7 cellular contexts compared by ENCODE assay signal in genomic region chr14:20477211-20477876, GRCh38. TPM values are rescaled to one million over a fixed set of nuclear protein-coding genes. Genes with fewer than 3 reads are reported as not detected.
DNase-seq lines count a peak whose midpoint lies in the region; ATAC-seq and TF ChIP-seq lines count a peak whose summit lies in the region.

No MANE protein-coding gene starts in this region.

- intact Hi-C loops in IMR-90 (cut with micrococcal nuclease): no loop called here

- H3K9me3 Mint-ChIP-seq in T-helper 1 cell treated with Interleukin-12 subunit alpha and Interleukin-12 subunit beta and Interleukin-4 antibody, amounts not matched to agents 30 μg/mL and 1 μg/mL, for 36 hours: no peaks in the 10 kb centered on the region
- H3K9me3 Mint-ChIP-seq in endothelial cell (ENCODE audit: unreplicated experiment): no peaks in the 10 kb centered on the region

- no peak overlapping the region for H3K4me2 ChIP-seq in IMR-90 (ENCODE audit: low read depth, low read length)

- no peak overlapping the region for H2AK9ac ChIP-seq in IMR-90 (replicated peaks; ENCODE audit: low read depth, low read length, poor library complexity)

- no peak overlapping the region for H3K23ac ChIP-seq in IMR-90 (ENCODE audit: low read depth, low read length)

- no peak overlapping the region for H3K9ac ChIP-seq in IMR-90 (ENCODE audit: low read depth, low read length)

- peak overlapping the region; percentile 8 to 52; a peak in 3 of 4 replicates for H4K8ac ChIP-seq in IMR-90 (ENCODE audit: low read depth in 2 of 2, low read length in 2 of 2)

- CTCF ChIA-PET in IMR-90 (lab: Yijun Ruan, JAX): no interaction called here

- H3K27me3 Mint-ChIP-seq in T-helper 1 cell treated with Interleukin-12 subunit alpha and Interleukin-12 subunit beta and Interleukin-4 antibody, amounts not matched to agents 30 μg/mL and 1 μg/mL, for 36 hours (ENCODE audit: low read depth): no peaks in the 10 kb centered on the region
- H3K27me3 Mint-ChIP-seq in endothelial cell (ENCODE audit: unreplicated experiment): peaks cover 6% of the 10 kb centered on the region

- peaks cover 10% of the 10 kb centered on the region for H3K36me3 ChIP-seq in IMR-90 (ENCODE audit: control insufficient read depth, insufficient read depth, low read length)

- 0 out of 3 replicates have a peak overlapping the region, but pooled peaks have one; percentile 27 for H2BK15ac ChIP-seq in IMR-90 (ENCODE audit: low read depth, low read length)

- H3K79me1 ChIP-seq in IMR-90 (ENCODE audit: low read depth in 1 of 2, low read length in 2 of 2): no peaks in the 10 kb centered on the region

- H3K56ac ChIP-seq in IMR-90 (ENCODE audit: extremely low read depth, insufficient read depth, low read length): no peak overlapping the region

- peak overlapping the region; percentile 72 for H2AFZ ChIP-seq in IMR-90 (replicated peaks; ENCODE audit: low read length, poor library complexity)

- H3K36me3 Mint-ChIP-seq in T-helper 1 cell treated with Interleukin-12 subunit alpha and Interleukin-12 subunit beta and Interleukin-4 antibody, amounts not matched to agents 30 μg/mL and 1 μg/mL, for 36 hours (ENCODE audit: low read depth): peaks cover 63% of the 10 kb centered on the region
- peaks cover 63% of the 10 kb centered on the region for H3K36me3 Mint-ChIP-seq in endothelial cell (ENCODE audit: low read depth, unreplicated experiment)

- no peak overlapping the region; the same call in 1 of the 2 replicates for H4K91ac ChIP-seq in IMR-90 (ENCODE audit: insufficient read depth, low read depth, low read length)

- no peaks in the 10 kb centered on the region for H3K4me1 ChIP-seq in IMR-90 (ENCODE audit: control insufficient read depth, insufficient read depth, low read length)

- H4K20me1 ChIP-seq in IMR-90 (ENCODE audit: insufficient read depth, low read length): no peaks in the 10 kb centered on the region

- no peak for TF ChIP-seq CTCF in IMR-90 (conservative IDR thresholded peaks at IDR 0.05; ENCODE audit: low read depth, low read length)
- TF ChIP-seq CTCF in endothelial cell (IDR thresholded peaks at IDR 0.05; ENCODE audit: unreplicated experiment): no peak

- WGBS in IMR-90 (ENCODE audit: extremely low coverage in 2 of 2, insufficient read length in 1 of 2), 2 experiments: no CpG with 5 or more reads among the region's 1 CpG

- peak overlapping the region; percentile 67 for H3K4me3 Mint-ChIP-seq in T-helper 1 cell treated with Interleukin-12 subunit alpha and Interleukin-12 subunit beta and Interleukin-4 antibody, amounts not matched to agents 30 μg/mL and 1 μg/mL, for 36 hours
- H3K4me3 Mint-ChIP-seq in endothelial cell (ENCODE audit: unreplicated experiment): peak overlapping the region; percentile 86

- no TSS peak for BruUV-seq in IMR-90 (replicated peaks; lab: Mats Ljungman, UMichigan)

- peak overlapping the region; percentile 2 for H2BK5ac ChIP-seq in IMR-90 (ENCODE audit: low read depth, low read length, poor library complexity, severe bottlenecking)

- no peak overlapping the region for H3K27ac ChIP-seq in IMR-90 (ENCODE audit: insufficient read depth, low read length)

- H3K27ac Mint-ChIP-seq in T-helper 1 cell treated with Interleukin-12 subunit alpha and Interleukin-12 subunit beta and Interleukin-4 antibody, amounts not matched to agents 30 μg/mL and 1 μg/mL, for 36 hours: peak overlapping the region; percentile 79
- peak overlapping the region; percentile 89 for H3K27ac Mint-ChIP-seq in endothelial cell (ENCODE audit: unreplicated experiment)

- in situ Hi-C loops in IMR-90 (cut with MboI; ENCODE audit: low sequenced_read_pairs): no loop called here

- no peaks in the 10 kb centered on the region for H3K27me3 ChIP-seq in IMR-90 (ENCODE audit: control insufficient read depth, insufficient read depth, low read length)

- no peaks in the 10 kb centered on the region for H3K9me3 ChIP-seq in IMR-90 (ENCODE audit: control insufficient read depth, insufficient read depth, low read length)

- H4K5ac ChIP-seq in IMR-90 (ENCODE audit: low read depth, low read length): no peak overlapping the region

- H3K9me1 ChIP-seq in IMR-90 (ENCODE audit: insufficient read depth, low read length): no peaks in the 10 kb centered on the region; the same call in 1 of the 2 replicates

- H3K4me1 Mint-ChIP-seq in T-helper 1 cell treated with Interleukin-12 subunit alpha and Interleukin-12 subunit beta and Interleukin-4 antibody, amounts not matched to agents 30 μg/mL and 1 μg/mL, for 36 hours (ENCODE audit: low read depth): peaks cover 31% of the 10 kb centered on the region
- H3K4me1 Mint-ChIP-seq in endothelial cell (ENCODE audit: unreplicated experiment): peaks cover 45% of the 10 kb centered on the region

- H2BK20ac ChIP-seq in IMR-90 (ENCODE audit: low read depth, low read length): no peak overlapping the region

- H2AK5ac ChIP-seq in IMR-90 (ENCODE audit: low read depth, low read length): no peak overlapping the region

- no peak overlapping the region for H3K4me3 ChIP-seq in IMR-90 (ENCODE audit: insufficient read depth, low read depth, low read length)

- H3K14ac ChIP-seq in IMR-90 (replicated peaks; ENCODE audit: low read depth, low read length): no peak overlapping the region; the same call in 1 of the 2 replicates

- no peak for TF ChIP-seq POLR2A in IMR-90 (IDR thresholded peaks at IDR 0.05; ENCODE audit: low read depth, low read length)

- ATAC-seq in IMR-90 (ENCODE audit: low read depth): peak; percentile 77

- no peak for TF ChIP-seq RAD21 in IMR-90 (IDR thresholded peaks at IDR 0.05; ENCODE audit: low read length)

- peak; percentile 73 for DNase-seq in IMR-90
- no peak for DNase-seq in endothelial cell (ENCODE audit: low spot score)
- DNase-seq in retina: peak; percentile 33
- DNase-seq in iPS-NIHi11 (ENCODE audit: low spot score): no peak
- no peak for DNase-seq in NCI-H128 (lab: John Stamatoyannopoulos, UW; ENCODE audit: unreplicated experiment)
- DNase-seq in AG08395 (ENCODE audit: low spot score): no peak

- no peak overlapping the region for H3K4ac ChIP-seq in IMR-90 (ENCODE audit: low read depth, low read length)

- H3K18ac ChIP-seq in IMR-90 (ENCODE audit: low read depth, low read length): no peak overlapping the region

- dilution Hi-C loops in IMR-90 (cut with HindIII; ENCODE audit: low sequenced_read_pairs, unreplicated experiment): no loop called here

- POLR2A ChIA-PET in IMR-90 (lab: Charles Lee; ENCODE audit: unreplicated experiment): no interaction called here

- H2BK120ac ChIP-seq in IMR-90 (ENCODE audit: low read depth, low read length): no peak overlapping the region

TF ChIP-seq in IMR-90, 13 proteins besides CTCF, POLR2A, EP300 and RAD21:
- TF ChIP-seq NFE2L2 (IDR thresholded peaks at IDR 0.05; ENCODE audit: low read depth, low read length) (no peak), FOS (IDR thresholded peaks at IDR 0.05; ENCODE audit: low read depth, low read length) (no peak), CEBPB (IDR thresholded peaks at IDR 0.05; ENCODE audit: low read depth, low read length) (peak; percentile 30; the same call in 1 of the 2 replicates), RFX5 (IDR thresholded peaks at IDR 0.05; ENCODE audit: low read depth, low read length) (no peak), MAZ (IDR thresholded peaks at IDR 0.05; ENCODE audit: borderline replicate concordance, low read depth, low read length) (no peak), BHLHE40 (IDR thresholded peaks at IDR 0.05; ENCODE audit: low read depth, low read length) (no peak), USF2 (IDR thresholded peaks at IDR 0.05; ENCODE audit: low read depth, low read length) (no peak), SMC3 (IDR thresholded peaks at IDR 0.05; ENCODE audit: low read depth, low read length) (no peak), CHD1 (IDR thresholded peaks at IDR 0.05; ENCODE audit: low read depth, low read length) (no peak)

RNA-seq across cellular contexts. Expression of gene PNP, which starts 8.1 kb away (rescaled TPM):
- total RNA-seq in IMR-90 (2012; rRNA removed) (60.3 and 68.8 TPM in 2 replicates), endothelial cell (ENCODE audit: unreplicated experiment) (322 TPM)
- 49.0 and 53.4 TPM in 2 replicates for polyA plus RNA-seq in IMR-90 (2012; rRNA removed)
- 21.6 and 34.3 TPM in 2 replicates for polyA plus RNA-seq in IMR-90 (2012; cell fraction: cytosol; rRNA removed)
- 37.0 and 143 TPM in 2 replicates for polyA plus RNA-seq in IMR-90 (2012; cell fraction: nucleus; rRNA removed; ENCODE audit: low replicate concordance)

RNA-seq across cellular contexts. Expression of gene PIP4P1, which starts 16.1 kb away (rescaled TPM):
- 15.0 and 15.2 TPM in 2 replicates for total RNA-seq in IMR-90 (2012; rRNA removed)
- 27.2 and 27.8 TPM in 2 replicates for polyA plus RNA-seq in IMR-90 (2012; rRNA removed)
- 13.3 and 24.4 TPM in 2 replicates for polyA plus RNA-seq in IMR-90 (2012; cell fraction: cytosol; rRNA removed)
- 70.6 and 153 TPM in 2 replicates for polyA plus RNA-seq in IMR-90 (2012; cell fraction: nucleus; rRNA removed; ENCODE audit: low replicate concordance)
- 36.8 TPM for total RNA-seq in endothelial cell (ENCODE audit: unreplicated experiment)

RNA-seq across cellular contexts. Expression of gene APEX1, which starts 22.3 kb away (rescaled TPM):
- total RNA-seq in IMR-90 (2012; rRNA removed) (125 and 141 TPM in 2 replicates), endothelial cell (ENCODE audit: unreplicated experiment) (230 TPM)
- polyA plus RNA-seq in IMR-90 (2012; rRNA removed): 241 and 242 TPM in 2 replicates
- 115 and 191 TPM in 2 replicates for polyA plus RNA-seq in IMR-90 (2012; cell fraction: cytosol; rRNA removed)
- polyA plus RNA-seq in IMR-90 (2012; cell fraction: nucleus; rRNA removed; ENCODE audit: low replicate concordance): 85.5 and 208 TPM in 2 replicates

RNA-seq across cellular contexts. Expression of gene OSGEP, which starts 22.7 kb away (rescaled TPM):
- total RNA-seq in IMR-90 (2012; rRNA removed) (32.4 and 38.0 TPM in 2 replicates), endothelial cell (ENCODE audit: unreplicated experiment) (46.1 TPM)
- 23.1 and 24.7 TPM in 2 replicates for polyA plus RNA-seq in IMR-90 (2012; rRNA removed)
- 34.4 and 36.2 TPM in 2 replicates for polyA plus RNA-seq in IMR-90 (2012; cell fraction: cytosol; rRNA removed)
- 144 and 145 TPM in 2 replicates for polyA plus RNA-seq in IMR-90 (2012; cell fraction: nucleus; rRNA removed; ENCODE audit: low replicate concordance)

RNA-seq across cellular contexts. Expression of gene RNASE10, which starts 28.0 kb away (rescaled TPM):
- not detected in 2 replicates for total RNA-seq in IMR-90 (2012; rRNA removed)
- not detected in 2 replicates for polyA plus RNA-seq in IMR-90 (2012; rRNA removed)
- polyA plus RNA-seq in IMR-90 (2012; cell fraction: cytosol; rRNA removed): not detected in 2 replicates
- not detected in 2 replicates for polyA plus RNA-seq in IMR-90 (2012; cell fraction: nucleus; rRNA removed; ENCODE audit: low replicate concordance)
- total RNA-seq in endothelial cell (ENCODE audit: unreplicated experiment): 10.7 TPM

Comparison
In these comparisons a context has a peak if more than half of its experiments do, and no peak if none do; other contexts are left out.
1. DNase-seq: peak in IMR-90 (single experiment) and retina (single experiment); none in endothelial cell (single experiment), iPS-NIHi11 (single experiment), NCI-H128 (single experiment) and AG08395 (single experiment).